ENCODE assay signal across 8 cellular contexts in genomic region chr19:7902796-7903243, GRCh38. TPM values are rescaled to one million over a fixed set of nuclear protein-coding genes. Genes with fewer than 3 reads are reported as not detected.
DNase-seq lines count a peak whose midpoint lies in the region; ATAC-seq and TF ChIP-seq lines count a peak whose summit lies in the region.

No MANE protein-coding gene starts in this region.

- peak overlapping the region; percentile 57 for H3K27ac ChIP-seq in OCI-LY3 (ENCODE audit: low read length)
- no peak overlapping the region for H3K27ac ChIP-seq in trophoblast cell (ENCODE audit: low read depth, low read length)

- peak overlapping the region; percentile 88 for H3K14ac ChIP-seq in trophoblast cell (ENCODE audit: low read length)

- peaks cover 6% of the 10 kb centered on the region for H3K36me3 ChIP-seq in OCI-LY3 (replicated peaks; ENCODE audit: low read depth, low read length)
- H3K36me3 ChIP-seq in trophoblast cell (ENCODE audit: control insufficient read depth in 1 of 2, insufficient read depth in 2 of 2, low read length in 2 of 2), result peaks cover 7 to 8% of the 10 kb centered on the region in 2 experiments

- H4K12ac ChIP-seq in trophoblast cell (ENCODE audit: low read depth, low read length), result peak overlapping the region; percentile 99

- peak overlapping the region; percentile 70 for H2BK5ac ChIP-seq in trophoblast cell (ENCODE audit: low read depth, low read length, poor library complexity)

- peaks cover 45% of the 10 kb centered on the region for H3K79me2 ChIP-seq in OCI-LY3 (ENCODE audit: low read length)
- H3K79me2 ChIP-seq in trophoblast cell (ENCODE audit: control insufficient read depth, insufficient read depth, low read length, poor library complexity), result peaks cover 17% of the 10 kb centered on the region

- peak overlapping the region; percentile 97 for H3K18ac ChIP-seq in trophoblast cell (ENCODE audit: low read length)

- H3K23ac ChIP-seq in trophoblast cell (ENCODE audit: low read length), result no peak overlapping the region

- WGBS in trophoblast cell (ENCODE audit: extremely low coverage, insufficient coverage, insufficient read length), result no CpG with 5 or more reads among the region's 20 CpGs

- no peaks in the 10 kb centered on the region for H3K9me3 ChIP-seq in OCI-LY3 (ENCODE audit: insufficient read depth, low read length)
- peaks cover 2% of the 10 kb centered on the region for H3K9me3 ChIP-seq in trophoblast cell (ENCODE audit: insufficient read depth, low read depth, low read length)

- peak overlapping the region; percentile 99 for H4K8ac ChIP-seq in trophoblast cell (ENCODE audit: low read depth, low read length)

- peak overlapping the region; percentile 95 for H3K4ac ChIP-seq in trophoblast cell (ENCODE audit: low read depth, low read length)

- peaks cover 25% of the 10 kb centered on the region for H4K20me1 ChIP-seq in OCI-LY3 (ENCODE audit: insufficient read depth, low read length)

- H2AFZ ChIP-seq in OCI-LY3 (ENCODE audit: low read depth, low read length), result peak overlapping the region; percentile 79
- peak overlapping the region; percentile 91 for H2AFZ ChIP-seq in trophoblast cell (ENCODE audit: insufficient read depth, low read length, poor library complexity)

- H2BK12ac ChIP-seq in trophoblast cell (ENCODE audit: low read length), result peak overlapping the region; percentile 20

- H2AK5ac ChIP-seq in trophoblast cell (ENCODE audit: low read length), result peak overlapping the region; percentile 86

- H3K79me1 ChIP-seq in trophoblast cell (ENCODE audit: low read length), result peaks cover 16% of the 10 kb centered on the region

- H3K9ac ChIP-seq in OCI-LY3 (ENCODE audit: low read length), result peak overlapping the region; percentile 93
- peak overlapping the region; percentile 92 for H3K9ac ChIP-seq in trophoblast cell (ENCODE audit: low read length)

- H3K4me3 ChIP-seq in OCI-LY3 (ENCODE audit: low read length), result peak overlapping the region; percentile 87
- peak overlapping the region; percentile 92 for H3K4me3 ChIP-seq in epithelial cell of esophagus (ENCODE audit: low read length)
- H3K4me3 ChIP-seq in trophoblast cell (ENCODE audit: low read depth, low read length), result peak overlapping the region; percentile 75

- TF ChIP-seq CTCF in OCI-LY3 (IDR thresholded peaks at IDR 0.05; ENCODE audit: low read depth, low read length) (no peak), epithelial cell of esophagus (IDR thresholded peaks at IDR 0.05; ENCODE audit: insufficient read depth, low read depth, low read length, missing control alignments) (no peak), GM20000 (IDR thresholded peaks at IDR 0.05; ENCODE audit: extremely low read depth, missing control alignments) (no peak)

- DNase-seq in epithelial cell of esophagus (ENCODE audit: low read depth) (peak; percentile 51), trophoblast cell (peak in 1 of 2 donors; percentile 31), NCI-H2107 (lab: John Stamatoyannopoulos, UW) (no peak), GM20000 (ENCODE audit: low spot score) (no peak)
- no peak for DNase-seq in activated CD4-positive, CD25-positive, alpha-beta regulatory T cell treated with anti-CD3 and anti-CD28 coated beads, Interleukin-2, amount 50 U/mL, for 72 hours

- H3K4me1 ChIP-seq in OCI-LY3 (ENCODE audit: low read length) (peaks cover 16% of the 10 kb centered on the region), trophoblast cell (ENCODE audit: control insufficient read depth in 1 of 2, insufficient read depth in 2 of 2, low read length in 2 of 2) (peaks cover 13 to 15% of the 10 kb centered on the region in 2 experiments)

- H4K91ac ChIP-seq in trophoblast cell (ENCODE audit: low read depth, low read length), result peak overlapping the region; percentile 97

- H3K4me2 ChIP-seq in OCI-LY3 (ENCODE audit: low read length) (peak overlapping the region; percentile 99), trophoblast cell (ENCODE audit: low read length) (peak overlapping the region; percentile 97)

- H2BK120ac ChIP-seq in trophoblast cell (ENCODE audit: insufficient read depth, low read length, poor library complexity), result peak overlapping the region; percentile 86

- ATAC-seq in GM21717 (IDR thresholded peaks at IDR 0.05; ENCODE audit: unreplicated experiment) (peak; percentile 11), GM18520 (IDR thresholded peaks at IDR 0.05; ENCODE audit: unreplicated experiment) (no peak)

- H3K27me3 ChIP-seq in OCI-LY3 (ENCODE audit: low read depth, low read length) (no peaks in the 10 kb centered on the region), trophoblast cell (ENCODE audit: insufficient read depth, low read length) (no peaks in the 10 kb centered on the region)

RNA-seq across cellular contexts. Expression of gene MAP2K7, which starts 0.9 kb away (rescaled TPM):
- 32.6 and 34.8 TPM in 2 replicates for polyA plus RNA-seq in trophoblast cell (2013)

RNA-seq across cellular contexts. Expression of gene TGFBR3L, which starts 11.8 kb away (rescaled TPM):
- polyA plus RNA-seq in trophoblast cell (2013), result 0.64 and 0.90 TPM in 2 replicates

RNA-seq across cellular contexts. Expression of gene LRRC8E, which starts 14.5 kb away (rescaled TPM):
- 2.3 and 2.4 TPM in 2 replicates for polyA plus RNA-seq in trophoblast cell (2013)

RNA-seq across cellular contexts. Expression of gene SNAPC2, which starts 17.3 kb away (rescaled TPM):
- polyA plus RNA-seq in trophoblast cell (2013), result 16.9 and 18.3 TPM in 2 replicates

RNA-seq across cellular contexts. Expression of gene CTXN1, which starts 23.1 kb away (rescaled TPM):
- 21.5 and 23.0 TPM in 2 replicates for polyA plus RNA-seq in trophoblast cell (2013)
